Comparison of ENCODE assay signal across 15 cellular contexts in the genomic region with DNA sequence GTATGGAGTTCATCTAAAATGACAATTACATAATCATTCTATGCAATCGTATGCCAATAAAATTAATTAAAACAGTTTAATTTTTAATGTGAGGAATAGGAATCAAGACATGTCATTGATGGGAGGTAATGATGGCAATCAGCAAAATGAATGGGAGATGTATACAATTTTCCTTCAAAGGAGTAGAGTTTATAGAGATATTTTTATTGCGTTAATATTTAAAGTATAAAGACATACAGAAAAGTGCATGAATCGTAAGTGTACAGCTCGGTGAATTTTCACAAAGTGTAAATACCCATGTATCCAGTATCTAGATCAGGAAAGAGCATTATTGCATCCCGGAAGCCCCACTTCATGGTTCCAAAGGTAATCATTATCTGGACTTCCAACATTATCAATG. TPM values are rescaled to one million over a fixed set of nuclear protein-coding genes. Genes with fewer than 3 reads are reported as not detected.
A peak's percentile ranks its signal among the peaks of the same experiment; 100 is the strongest.
DNase-seq lines count a peak whose midpoint lies in the region; ATAC-seq and TF ChIP-seq lines count a peak whose summit lies in the region.
"Had no signal": no experiment of that assay in that cellular context is flagged by ENCODE, and none has a peak within 500 bp of the region (broad histone marks: within the 10 kb centered on the region; RNA-seq: fewer than 3 reads in every experiment).

No MANE protein-coding gene starts in this region.

- no peaks in the 10 kb centered on the region for H4K20me1 ChIP-seq in H9 (ENCODE audit: control insufficient read depth, insufficient read depth, insufficient read length)

- H3K4me1 ChIP-seq in H9 (ENCODE audit: insufficient read depth, low read length) (no peaks in the 10 kb centered on the region; the same call in 1 of the 2 replicates), gastrocnemius medialis (peaks cover 8 to 10% of the 10 kb centered on the region in 2 donors)

- H3K27ac ChIP-seq in H9 (ENCODE audit: insufficient read length, low read depth, low read length): no peak overlapping the region
- peak overlapping the region; percentile 87 for H3K27ac ChIP-seq in VCaP
- peak overlapping the region in 3 of 4 donors; percentile 84 to 89 (median 87) for H3K27ac ChIP-seq in gastrocnemius medialis

- no peak overlapping the region for H4K5ac ChIP-seq in H9 (ENCODE audit: insufficient read length, low read depth, low read length)

- H3K9me3 Mint-ChIP-seq in H9: peaks cover 2% of the 10 kb centered on the region in 2 experiments; a peak in 4 of 5 replicates

- H3K9me3 ChIP-seq in H9 (ENCODE audit: control insufficient read depth, low read depth, low read length) (no peaks in the 10 kb centered on the region), gastrocnemius medialis (no peaks in the 10 kb centered on the region)

- DNase-seq in H9: no peak
- DNase-seq in foreskin fibroblast: no peak
- DNase-seq in gastrocnemius medialis: no peak
- DNase-seq in GM13977 (ENCODE audit: low spot score): no peak
- DNase-seq in DMS153 (lab: John Stamatoyannopoulos, UW): no peak
- DNase-seq: activated CD4-positive, alpha-beta T cell treated with anti-CD3 and anti-CD28 coated beads, Interleukin-2, amount 10 ng/mL, durations not matched to agents 24 days and 14 days; activated T-cell treated with anti-CD3 and anti-CD28 coated beads, Interleukin-2, amount 50 U/mL, for 1 hour; NCI-H2107; NCI-H774; T-helper 2 cell had no signal

- no peak overlapping the region for H2BK12ac ChIP-seq in H9 (ENCODE audit: insufficient read length, low read depth, low read length)

- H3K23me2 ChIP-seq in H9 (ENCODE audit: insufficient read length, low read depth, low read length, poor library complexity, severe bottlenecking): peaks cover 11% of the 10 kb centered on the region

- H3K18ac ChIP-seq in H9 (ENCODE audit: insufficient read length, low read depth, low read length): no peak overlapping the region

- no peak overlapping the region for H2BK15ac ChIP-seq in H9 (ENCODE audit: low read depth, low read length)

- intact Hi-C loops in gastrocnemius medialis (cut with DNase I; ENCODE audit: low total_unique reads): loop anchor here (5.0 kb wide), 2 partner anchors 33 to 1973 kb away; partner anchors contain the start of gene TRAPPC6B

- H3K79me2 ChIP-seq in H9 (ENCODE audit: insufficient read depth, low read length): peaks cover 5% of the 10 kb centered on the region; the same call in 1 of the 2 replicates

- 100% methylated on average over 2 of the region's 5 CpGs for WGBS in H9 (ENCODE audit: extremely low coverage, insufficient read length, low lambda C conversion rate)

- H3K14ac ChIP-seq in H9 (ENCODE audit: insufficient read depth, low read length): no peak overlapping the region

- H3T11ph ChIP-seq in H9 (ENCODE audit: low read length): no peak overlapping the region

- no peak overlapping the region for H3K27ac Mint-ChIP-seq in H9
- H3K27ac Mint-ChIP-seq: activated CD4-positive, alpha-beta T cell treated with anti-CD3 and anti-CD28 coated beads, Interleukin-2, amount 10 ng/mL, durations not matched to agents 24 days and 14 days; CD14-positive monocyte had no signal

- H2BK5ac ChIP-seq in H9 (ENCODE audit: insufficient read length, low read length): no peak overlapping the region

- H3K4me3 ChIP-seq in foreskin fibroblast (ENCODE audit: low read depth in 1 of 2, low read length in 2 of 2) (peak overlapping the region; percentile 59 to 74), gastrocnemius medialis (peak overlapping the region in 1 of 4 donors; percentile 75)

- ATAC-seq in gastrocnemius medialis: no peak
- ATAC-seq in GM19395 (IDR thresholded peaks at IDR 0.05; ENCODE audit: unreplicated experiment): no peak
- no peak for ATAC-seq in GM21447 (IDR thresholded peaks at IDR 0.05; ENCODE audit: unreplicated experiment)
- ATAC-seq: esophagus mucosa had no signal

- no peak overlapping the region for H2AFZ ChIP-seq in H9 (ENCODE audit: low read length)

- peaks cover 5% of the 10 kb centered on the region for H3K79me1 ChIP-seq in H9 (ENCODE audit: insufficient read depth, low read depth, low read length, poor library complexity, severe bottlenecking)

- H3K4ac ChIP-seq in H9 (ENCODE audit: low read depth, low read length): no peak overlapping the region

- no peak overlapping the region for H2BK20ac ChIP-seq in H9 (ENCODE audit: low read depth, low read length, poor library complexity, severe bottlenecking)

- peaks cover 4% of the 10 kb centered on the region for H3K27me3 Mint-ChIP-seq in H9 (ENCODE audit: low read depth)

- no peak overlapping the region for H4K8ac ChIP-seq in H9 (replicated peaks; ENCODE audit: insufficient read length, low read depth, low read length)

- peak overlapping the region; percentile 90 for H3K4me2 ChIP-seq in H9 (ENCODE audit: insufficient read depth, insufficient read length, low read length)

- no peak overlapping the region for H4K91ac ChIP-seq in H9 (ENCODE audit: insufficient read length, low read depth, low read length)

- H2AK5ac ChIP-seq in H9 (ENCODE audit: insufficient read length, low read length): no peak overlapping the region

- H3K23ac ChIP-seq in H9 (ENCODE audit: insufficient read length, low read depth, low read length): no peak overlapping the region

- TF ChIP-seq CTCF in H9 (conservative IDR thresholded peaks at IDR 0.05) (no peak), VCaP (conservative IDR thresholded peaks at IDR 0.05) (no peak), foreskin fibroblast (IDR thresholded peaks at IDR 0.05; ENCODE audit: low read depth, low read length) (no peak), gastrocnemius medialis (IDR thresholded peaks at IDR 0.05 in 4 of 5, conservative IDR thresholded peaks at IDR 0.05 in 1 of 5) (no peak), GM13977 (IDR thresholded peaks at IDR 0.05; ENCODE audit: extremely low read depth, insufficient read depth, missing control alignments) (no peak)

- no peaks in the 10 kb centered on the region for H3K36me3 ChIP-seq in gastrocnemius medialis

- H3K4me1 Mint-ChIP-seq in H9: peaks cover 21 to 34% of the 10 kb centered on the region in 2 experiments
- H3K4me1 Mint-ChIP-seq: activated CD4-positive, alpha-beta T cell treated with anti-CD3 and anti-CD28 coated beads, Interleukin-2, amount 10 ng/mL, durations not matched to agents 24 days and 14 days had no signal

- no peak overlapping the region for H3K56ac ChIP-seq in H9 (ENCODE audit: insufficient read length, low read depth, low read length)

- H3K36me3 Mint-ChIP-seq in H9 (ENCODE audit: insufficient read depth in 1 of 3, low read depth in 3 of 3): peaks cover 1 to 4% (median 1%) of the 10 kb centered on the region in 3 experiments
- H3K36me3 Mint-ChIP-seq: CD14-positive monocyte had no signal

- in situ Hi-C loops in gastrocnemius medialis (cut with MboI; ENCODE audit: low sequenced_read_pairs in 4 of 4): no loop called here
- in situ Hi-C loops in GM13977 (cut with MboI; ENCODE audit: low pct_unique_long_range_greater_than_20kb, low sequenced_read_pairs, unreplicated experiment): no loop called here

- no peak for TF ChIP-seq POLR2A in gastrocnemius medialis (IDR thresholded peaks at IDR 0.05)

- no peaks in the 10 kb centered on the region for H3K27me3 ChIP-seq in H9 (ENCODE audit: insufficient read depth, low read length)
- no peaks in the 10 kb centered on the region for H3K27me3 ChIP-seq in gastrocnemius medialis

- H3K4me3 Mint-ChIP-seq in H9: peak overlapping the region; percentile 89 to 92; a peak in 4 of 5 replicates
- H3K4me3 Mint-ChIP-seq: activated CD4-positive, alpha-beta T cell treated with anti-CD3 and anti-CD28 coated beads, Interleukin-2, amount 10 ng/mL, durations not matched to agents 24 days and 14 days had no signal

- H3K9ac ChIP-seq in H9 (ENCODE audit: extremely low read depth, insufficient read length, low read length): no peak overlapping the region

- no peak overlapping the region for H2BK120ac ChIP-seq in H9 (ENCODE audit: low read depth, low read length, poor library complexity, severe bottlenecking)

RNA-seq across cellular contexts. Expression of gene MIPOL1, which starts 1.2 kb away (rescaled TPM):
- 13.4 and 15.6 TPM in 2 replicates for total RNA-seq in H9 (2021)
- total RNA-seq in gastrocnemius medialis: 10 to 100 TPM in 1 of 4 donors, 1 to 10 TPM in 3; 3.1 to 13.7 (median 4.1) TPM
- total RNA-seq: activated CD4-positive, alpha-beta T cell treated with anti-CD3 and anti-CD28 coated beads, Interleukin-2, amount 10 ng/mL, durations not matched to agents 24 days and 14 days had no signal

RNA-seq across cellular contexts. Expression of gene SLC25A21, which starts 26.5 kb away (rescaled TPM):
- 5.8 and 7.1 TPM in 2 replicates for total RNA-seq in H9 (2021)
- 1 to 10 TPM in 1 of 4 donors, not detected in 3; 1.9 TPM for total RNA-seq in gastrocnemius medialis
- total RNA-seq: activated CD4-positive, alpha-beta T cell treated with anti-CD3 and anti-CD28 coated beads, Interleukin-2, amount 10 ng/mL, durations not matched to agents 24 days and 14 days had no signal
